Comparison of ENCODE assay signal across 27 cellular contexts in genomic region chr4:188218392-188218791, GRCh38.
DNase-seq lines count a peak whose midpoint lies in the region; ATAC-seq lines count a peak whose summit lies in the region.
"Had no signal": no experiment of that assay in that cellular context is flagged by ENCODE, and none has a peak within 500 bp of the region (broad histone marks: within the 10 kb centered on the region; RNA-seq: fewer than 3 reads in every experiment).

No MANE protein-coding gene starts in this region.

- H3K4me1 ChIP-seq in ES-I3 (ENCODE audit: insufficient read depth, low read length) (no peaks in the 10 kb centered on the region), adipocyte (ENCODE audit: control insufficient read depth, insufficient read depth, low read length) (no peaks in the 10 kb centered on the region), iPS-15b (ENCODE audit: control insufficient read depth, insufficient read depth, low read length) (no peaks in the 10 kb centered on the region), neuronal stem cell (ENCODE audit: control insufficient read depth in 2 of 2, insufficient read depth in 1 of 2, low read depth in 1 of 2, low read length in 2 of 2) (peaks cover 0 to 2% of the 10 kb centered on the region in 2 donors)
- H3K4me1 ChIP-seq: suprapubic skin had no signal

- no peak overlapping the region for H2BK120ac ChIP-seq in neuronal stem cell (ENCODE audit: low read depth, low read length)

- no peak for ATAC-seq in GM18868 (IDR thresholded peaks at IDR 0.05; ENCODE audit: unreplicated experiment)
- ATAC-seq: activated naive CD4-positive, alpha-beta T cell treated with anti-CD3 and anti-CD28 coated beads, Interleukin-2, amount 50 U/mL, for 72 hours; left colon; right cardiac atrium; T-cell had no signal

- H3K4me2 ChIP-seq in neuronal stem cell (ENCODE audit: insufficient read depth, low read length, poor library complexity, severe bottlenecking): peak overlapping the region; percentile 32

- H4K91ac ChIP-seq in neuronal stem cell (ENCODE audit: low read depth, low read length, poor library complexity): no peak overlapping the region

- H3K36me3 ChIP-seq in ES-I3 (ENCODE audit: insufficient read depth, low read length) (no peaks in the 10 kb centered on the region), adipocyte (ENCODE audit: control insufficient read depth, insufficient read depth, low read length, severe bottlenecking) (no peaks in the 10 kb centered on the region), iPS-15b (ENCODE audit: control insufficient read depth, insufficient read depth, low read length) (no peaks in the 10 kb centered on the region), neuronal stem cell (replicated peaks in 1 of 2; ENCODE audit: control insufficient read depth in 2 of 2, insufficient read depth in 2 of 2, low read length in 2 of 2) (no peaks in the 10 kb centered on the region)
- H3K36me3 ChIP-seq: suprapubic skin, WERI-Rb-1 had no signal

- H3K9ac ChIP-seq in ES-I3 (ENCODE audit: low read depth, low read length) (peak overlapping the region; percentile 55; the same call in 1 of the 2 replicates), adipocyte (ENCODE audit: low read length) (no peak overlapping the region), iPS-15b (ENCODE audit: low read depth, low read length) (no peak overlapping the region), neuronal stem cell (ENCODE audit: low read depth, low read length, poor library complexity) (no peak overlapping the region)

- no peaks in the 10 kb centered on the region for H3K79me1 ChIP-seq in neuronal stem cell (ENCODE audit: low read depth, low read length)

- H4K8ac ChIP-seq in neuronal stem cell (ENCODE audit: low read depth, low read length): no peak overlapping the region

- H3K4me3 ChIP-seq in adipocyte (ENCODE audit: low read length) (peak overlapping the region; percentile 13), iPS-15b (ENCODE audit: low read depth, low read length) (peak overlapping the region; percentile 14), neuronal stem cell (ENCODE audit: low read length in 2 of 2) (no peak overlapping the region)
- H3K4me3 ChIP-seq: suprapubic skin had no signal

- peak overlapping the region; percentile 18 for H2BK15ac ChIP-seq in neuronal stem cell (ENCODE audit: low read length)

- no CpG with 5 or more reads among the region's 28 CpGs for WGBS in neuronal stem cell (ENCODE audit: extremely low coverage in 2 of 2, insufficient read length in 2 of 2, insufficient replicate concordance in 1 of 2), 2 donors

- no peak overlapping the region for H3K14ac ChIP-seq in neuronal stem cell (ENCODE audit: low read length)

- no peak overlapping the region for H3K27ac ChIP-seq in neuronal stem cell (replicated peaks; ENCODE audit: low read length)
- H3K27ac ChIP-seq: C4-2B, HL-60, suprapubic skin, WERI-Rb-1 had no signal

- H3K18ac ChIP-seq in neuronal stem cell (ENCODE audit: low read length): peak overlapping the region; percentile 66

- no peaks in the 10 kb centered on the region for H3K27me3 ChIP-seq in adipocyte (replicated peaks; ENCODE audit: control insufficient read depth, insufficient read depth, low read length)
- no peaks in the 10 kb centered on the region for H3K27me3 ChIP-seq in iPS-15b (ENCODE audit: control insufficient read depth, insufficient read depth, low read length)
- no peaks in the 10 kb centered on the region for H3K27me3 ChIP-seq in neuronal stem cell (ENCODE audit: control insufficient read depth in 3 of 3, insufficient read depth in 3 of 3, low read depth in 1 of 3, low read length in 3 of 3)
- H3K27me3 ChIP-seq: suprapubic skin had no signal

- no peak overlapping the region for H3K4ac ChIP-seq in neuronal stem cell (ENCODE audit: low read length)

- H2AK5ac ChIP-seq in neuronal stem cell (ENCODE audit: low read depth, low read length): no peak overlapping the region

- no peaks in the 10 kb centered on the region for H3K9me3 ChIP-seq in ES-I3 (ENCODE audit: control insufficient read depth, insufficient read depth, low read length)
- no peaks in the 10 kb centered on the region for H3K9me3 ChIP-seq in adipocyte (ENCODE audit: control insufficient read depth, low read length)
- no peaks in the 10 kb centered on the region for H3K9me3 ChIP-seq in iPS-15b (ENCODE audit: control insufficient read depth, insufficient read depth, low read length)
- peaks cover 0 to 1% of the 10 kb centered on the region in 2 donors for H3K9me3 ChIP-seq in neuronal stem cell (replicated peaks in 1 of 2; ENCODE audit: control insufficient read depth in 2 of 2, insufficient read depth in 1 of 2, low read depth in 1 of 2, low read length in 2 of 2)
- H3K9me3 ChIP-seq: suprapubic skin had no signal

- H2BK12ac ChIP-seq in neuronal stem cell (ENCODE audit: low read length): no peak overlapping the region

- DNase-seq in adipocyte (ENCODE audit: low read depth) (no peak), neuronal stem cell (ENCODE audit: low spot score) (no peak), SK-N-DZ (ENCODE audit: low spot score) (no peak), NCI-H446 treated with DMSO at 0.1 percent for 48 hours (lab: John Stamatoyannopoulos, UW) (no peak), amniotic stem cell (lab: John Stamatoyannopoulos, UW) (no peak)
- DNase-seq: activated CD4-positive, alpha-beta T cell treated with anti-CD3 and anti-CD28 coated beads for 48 hours; activated CD8-positive, alpha-beta memory T cell treated with anti-CD3 and anti-CD28 coated beads for 24 hours; activated T-cell treated with anti-CD3 and anti-CD28 coated beads for 4 hours; DMS79; effector CD8-positive, alpha-beta T cell; left colon; mammary epithelial cell; NCI-H1694; NCI-H510A; right cardiac atrium; RPMI8226; stimulated activated CD4-positive, alpha-beta T cell treated with anti-CD3 and anti-CD28 coated beads, Interleukin-1b, Interleukin-23, amount 100 ng/mL, for 48 hours; stimulated activated naive CD4-positive, alpha-beta T cell treated with Interleukin-2 at 50 U/mL for 16 hours; T-cell; WERI-Rb-1 had no signal

- H2AFZ ChIP-seq in neuronal stem cell (ENCODE audit: low read length): peak overlapping the region; percentile 22

- no peak overlapping the region for H2BK5ac ChIP-seq in neuronal stem cell (ENCODE audit: low read length)

- no peak overlapping the region for H3K23ac ChIP-seq in neuronal stem cell (ENCODE audit: low read depth, low read length, poor library complexity)

Comparison
In these comparisons a context has a peak if more than half of its experiments do, and no peak if none do; other contexts are left out.
1. H3K4me3 ChIP-seq: peak in adipocyte (single experiment) and iPS-15b (single experiment); none in neuronal stem cell (0 of 2).